19 cellular contexts compared by ENCODE assay signal in genomic region chr7:44965937-44966730, GRCh38. TPM values are rescaled to one million over a fixed set of nuclear protein-coding genes. Genes with fewer than 3 reads are reported as not detected.
DNase-seq lines count a peak whose midpoint lies in the region; ATAC-seq, FAIRE-seq and TF ChIP-seq lines count a peak whose summit lies in the region.
"Had no signal": no experiment of that assay in that cellular context is flagged by ENCODE, and none has a peak within 500 bp of the region (broad histone marks: within the 10 kb centered on the region; RNA-seq: fewer than 3 reads in every experiment).

No MANE protein-coding gene starts in this region.

- H3K4me3 ChIP-seq in pancreas: no peak overlapping the region
- H3K4me3 ChIP-seq: skin epidermis, vagina had no signal

- intact Hi-C loops in activated naive CD4-positive, alpha-beta T cell treated with anti-CD3 and anti-CD28 coated beads for 36 hours (cut with micrococcal nuclease): no loop called here
- intact Hi-C loops in pancreas (cut with DNase I): no loop called here

- peaks cover 0 to 6% (median 0%) of the 10 kb centered on the region in 3 donors for H3K4me1 ChIP-seq in pancreas

- H3K27ac Mint-ChIP-seq in activated naive CD4-positive, alpha-beta T cell treated with anti-CD3 and anti-CD28 coated beads for 36 hours: peak overlapping the region; percentile 39
- peak overlapping the region; percentile 24 for H3K27ac Mint-ChIP-seq in endothelial cell (ENCODE audit: unreplicated experiment)
- H3K27ac Mint-ChIP-seq in stimulated activated naive CD8-positive, alpha-beta T cell treated with anti-CD3 and anti-CD28 coated beads, Interleukin-15, amount 100 ng/mL, for 72 hours: peak overlapping the region in 1 of 2 donors; percentile 59
- no peak overlapping the region for H3K27ac Mint-ChIP-seq in WTC11
- H3K27ac Mint-ChIP-seq: T-helper 1 cell treated with Interleukin-12 subunit alpha and Interleukin-12 subunit beta and Interleukin-4 antibody, amounts not matched to agents 30 μg/mL and 1 μg/mL, for 36 hours had no signal

- WGBS in pancreas, 2 donors: 85 to 89% methylated on average over 18 of the region's 18 CpGs

- H3K4me3 Mint-ChIP-seq in activated naive CD4-positive, alpha-beta T cell treated with anti-CD3 and anti-CD28 coated beads for 36 hours: no peak overlapping the region
- no peak overlapping the region for H3K4me3 Mint-ChIP-seq in endothelial cell (ENCODE audit: unreplicated experiment)
- H3K4me3 Mint-ChIP-seq in stimulated activated naive CD8-positive, alpha-beta T cell treated with anti-CD3 and anti-CD28 coated beads, Interleukin-15, amount 100 ng/mL, for 72 hours: no peak overlapping the region
- H3K4me3 Mint-ChIP-seq in WTC11: no peak overlapping the region
- H3K4me3 Mint-ChIP-seq: T-helper 1 cell treated with Interleukin-12 subunit alpha and Interleukin-12 subunit beta and Interleukin-4 antibody, amounts not matched to agents 30 μg/mL and 1 μg/mL, for 36 hours had no signal

- peak; percentile 0 for ATAC-seq in stimulated activated naive CD8-positive, alpha-beta T cell treated with anti-CD3 and anti-CD28 coated beads, Interleukin-15, amount 100 ng/mL, for 72 hours
- ATAC-seq in pancreas (no peak), WTC11 (no peak)
- ATAC-seq: HCT116, Right ventricle myocardium inferior had no signal

- peaks cover 0 to 5% (median 0%) of the 10 kb centered on the region in 4 donors for H3K27me3 ChIP-seq in pancreas
- H3K27me3 ChIP-seq: vagina had no signal

- no peaks in the 10 kb centered on the region for H3K36me3 ChIP-seq in pancreas
- H3K36me3 ChIP-seq: vagina had no signal

- CTCF ChIA-PET in activated naive CD4-positive, alpha-beta T cell treated with anti-CD3 and anti-CD28 coated beads for 36 hours (lab: Charles Lee): interaction anchor here (0.8 to 1.5 kb wide), 2 partner anchors 8 to 25 kb away, joined by 3 to 8 read pairs; no protein-coding TSS in a partner anchor
- CTCF ChIA-PET in WTC11 (lab: Charles Lee): interaction anchor here (0.7 to 1.5 kb wide), 2 partner anchors 169 kb away, joined by 3 read pairs; no protein-coding TSS in a partner anchor

- POLR2A ChIA-PET in WTC11 (lab: Charles Lee): interaction anchor here (0.9 kb wide), 1 partner anchor 8 kb away, joined by 3 read pairs; no protein-coding TSS in a partner anchor

- no peaks in the 10 kb centered on the region for H3K9me3 ChIP-seq in pancreas
- H3K9me3 ChIP-seq: vagina had no signal

- DNase-seq in activated naive CD4-positive, alpha-beta T cell treated with anti-CD3 and anti-CD28 coated beads for 36 hours: peak; percentile 21
- no peak for DNase-seq in activated naive CD4-positive, alpha-beta T cell (lab: John Stamatoyannopoulos, UW)
- DNase-seq in GM20000 (ENCODE audit: low spot score) (peak; percentile 17), endothelial cell (ENCODE audit: low spot score) (no peak), NCI-H187 (lab: John Stamatoyannopoulos, UW) (no peak), pancreas (no peak), WTC11 (ENCODE audit: low spot score) (no peak)
- peak in 1 of 2 donors; percentile 33 for DNase-seq in stimulated activated naive CD8-positive, alpha-beta T cell treated with anti-CD3 and anti-CD28 coated beads, Interleukin-15, amount 100 ng/mL, for 72 hours
- DNase-seq: activated T-cell treated with anti-CD3 and anti-CD28 coated beads, Interleukin-2, amount 50 U/mL, for 1 hour; foreskin fibroblast; NCI-H1436; stimulated activated naive CD4-positive, alpha-beta T cell treated with Interleukin-2 at 50 U/mL for 16 hours had no signal

- H3K27ac ChIP-seq in pancreas: no peak overlapping the region
- H3K27ac ChIP-seq: skin epidermis, vagina had no signal

- H3K36me3 Mint-ChIP-seq in activated naive CD4-positive, alpha-beta T cell treated with anti-CD3 and anti-CD28 coated beads for 36 hours (ENCODE audit: low read depth): peaks cover 55% of the 10 kb centered on the region
- H3K36me3 Mint-ChIP-seq in endothelial cell (ENCODE audit: low read depth, unreplicated experiment) (no peaks in the 10 kb centered on the region), WTC11 (no peaks in the 10 kb centered on the region)

- H3K27me3 Mint-ChIP-seq in activated naive CD4-positive, alpha-beta T cell treated with anti-CD3 and anti-CD28 coated beads for 36 hours (ENCODE audit: low read depth): no peaks in the 10 kb centered on the region
- H3K27me3 Mint-ChIP-seq in endothelial cell (ENCODE audit: unreplicated experiment): peaks cover 12% of the 10 kb centered on the region
- H3K27me3 Mint-ChIP-seq in stimulated activated naive CD8-positive, alpha-beta T cell treated with anti-CD3 and anti-CD28 coated beads, Interleukin-15, amount 100 ng/mL, for 72 hours: no peaks in the 10 kb centered on the region
- H3K27me3 Mint-ChIP-seq in WTC11 (ENCODE audit: low read depth): peaks cover 26% of the 10 kb centered on the region

- peaks cover 3% of the 10 kb centered on the region for H3K4me1 Mint-ChIP-seq in activated naive CD4-positive, alpha-beta T cell treated with anti-CD3 and anti-CD28 coated beads for 36 hours (ENCODE audit: low read depth)
- H3K4me1 Mint-ChIP-seq in endothelial cell (ENCODE audit: unreplicated experiment): no peaks in the 10 kb centered on the region
- H3K4me1 Mint-ChIP-seq in stimulated activated naive CD8-positive, alpha-beta T cell treated with anti-CD3 and anti-CD28 coated beads, Interleukin-15, amount 100 ng/mL, for 72 hours: peaks cover 40% of the 10 kb centered on the region
- H3K4me1 Mint-ChIP-seq in WTC11: no peaks in the 10 kb centered on the region

- FAIRE-seq in pancreas (lab: Jason Lieb, UNC): no peak
- FAIRE-seq: endothelial cell of umbilical vein had no signal

- H3K9me3 Mint-ChIP-seq in activated naive CD4-positive, alpha-beta T cell treated with anti-CD3 and anti-CD28 coated beads for 36 hours: no peaks in the 10 kb centered on the region
- H3K9me3 Mint-ChIP-seq in endothelial cell (ENCODE audit: unreplicated experiment) (no peaks in the 10 kb centered on the region), WTC11 (no peaks in the 10 kb centered on the region)
- H3K9me3 Mint-ChIP-seq in stimulated activated naive CD8-positive, alpha-beta T cell treated with anti-CD3 and anti-CD28 coated beads, Interleukin-15, amount 100 ng/mL, for 72 hours: no peaks in the 10 kb centered on the region
- H3K9me3 Mint-ChIP-seq: T-helper 1 cell treated with Interleukin-12 subunit alpha and Interleukin-12 subunit beta and Interleukin-4 antibody, amounts not matched to agents 30 μg/mL and 1 μg/mL, for 36 hours had no signal

- TF ChIP-seq CTCF in GM20000 (IDR thresholded peaks at IDR 0.05; ENCODE audit: extremely low read depth, missing control alignments) (no peak), endothelial cell (IDR thresholded peaks at IDR 0.05; ENCODE audit: unreplicated experiment) (no peak), pancreas (IDR thresholded peaks at IDR 0.05) (no peak), WTC11 (IDR thresholded peaks at IDR 0.05) (no peak)

TF ChIP-seq in WTC11, 78 proteins besides CTCF, POLR2A, EP300 and RAD21:
- TF ChIP-seq, protein P1, sequence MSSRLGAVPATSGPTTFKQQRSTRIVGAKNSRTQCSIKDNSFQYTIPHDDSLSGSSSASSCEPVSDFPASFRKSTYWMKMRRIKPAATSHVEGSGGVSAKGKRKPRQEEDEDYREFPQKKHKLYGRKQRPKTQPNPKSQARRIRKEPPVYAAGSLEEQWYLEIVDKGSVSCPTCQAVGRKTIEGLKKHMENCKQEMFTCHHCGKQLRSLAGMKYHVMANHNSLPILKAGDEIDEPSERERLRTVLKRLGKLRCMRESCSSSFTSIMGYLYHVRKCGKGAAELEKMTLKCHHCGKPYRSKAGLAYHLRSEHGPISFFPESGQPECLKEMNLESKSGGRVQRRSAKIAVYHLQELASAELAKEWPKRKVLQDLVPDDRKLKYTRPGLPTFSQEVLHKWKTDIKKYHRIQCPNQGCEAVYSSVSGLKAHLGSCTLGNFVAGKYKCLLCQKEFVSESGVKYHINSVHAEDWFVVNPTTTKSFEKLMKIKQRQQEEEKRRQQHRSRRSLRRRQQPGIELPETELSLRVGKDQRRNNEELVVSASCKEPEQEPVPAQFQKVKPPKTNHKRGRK (CRISPR knock-in tag; IDR thresholded peaks at IDR 0.05; ENCODE audit: borderline replicate concordance): no peak

RNA-seq across cellular contexts. Expression of gene MYO1G, which starts 12.7 kb away (rescaled TPM):
- total RNA-seq in activated naive CD4-positive, alpha-beta T cell treated with anti-CD3 and anti-CD28 coated beads for 36 hours: 100 to 1,000 TPM; 391 to 406 TPM
- total RNA-seq in endothelial cell (ENCODE audit: unreplicated experiment): 0.13 TPM
- total RNA-seq in pancreas: 1 to 10 TPM in 4 of 6 donors, under 1 TPM in 2; 0.28 to 3.1 (median 1.1) TPM
- 1 to 10 TPM; 1.1 to 1.5 TPM for polyA plus RNA-seq in pancreas
- total RNA-seq in WTC11 (2021): 0.41 to 0.48 TPM (median 0.46 TPM) in 3 replicates
- total RNA-seq: HT1080 had no signal
- polyA plus RNA-seq: endothelial cell of umbilical vein had no signal

RNA-seq across cellular contexts. Expression of gene CCM2, which starts 33.9 kb away (rescaled TPM):
- total RNA-seq in activated naive CD4-positive, alpha-beta T cell treated with anti-CD3 and anti-CD28 coated beads for 36 hours: 10 to 100 TPM; 87.9 to 88.3 TPM
- total RNA-seq in endothelial cell (ENCODE audit: unreplicated experiment) (59.8 TPM), pancreas (10 to 100 TPM; 13.4 to 19.5 (median 14.8) TPM), WTC11 (2021) (30.7 to 32.7 TPM (median 32.0 TPM) in 3 replicates)
- 10 to 100 TPM; 33.5 to 33.7 TPM for polyA plus RNA-seq in pancreas

Comparison
In these comparisons a context has a peak if more than half of its experiments do, and no peak if none do; other contexts are left out.
1. DNase-seq: peak in activated naive CD4-positive, alpha-beta T cell treated with anti-CD3 and anti-CD28 coated beads for 36 hours (single experiment) and GM20000 (single experiment); none in activated naive CD4-positive, alpha-beta T cell (0 of 4), endothelial cell (single experiment), NCI-H187 (0 of 2), pancreas (0 of 6) and WTC11 (single experiment).
2. RNA of gene MYO1G, which starts 12.7 kb away (total RNA-seq): 391 to 406 TPM in activated naive CD4-positive, alpha-beta T cell treated with anti-CD3 and anti-CD28 coated beads for 36 hours; 0.28 to 3.1 TPM in pancreas, 0.41 to 0.48 TPM in WTC11 and 0.13 TPM in endothelial cell (single experiment); every median in the first group is over 10 times any median in the second.